Comparison of ENCODE assay signal across 19 cellular contexts in the genomic region with DNA sequence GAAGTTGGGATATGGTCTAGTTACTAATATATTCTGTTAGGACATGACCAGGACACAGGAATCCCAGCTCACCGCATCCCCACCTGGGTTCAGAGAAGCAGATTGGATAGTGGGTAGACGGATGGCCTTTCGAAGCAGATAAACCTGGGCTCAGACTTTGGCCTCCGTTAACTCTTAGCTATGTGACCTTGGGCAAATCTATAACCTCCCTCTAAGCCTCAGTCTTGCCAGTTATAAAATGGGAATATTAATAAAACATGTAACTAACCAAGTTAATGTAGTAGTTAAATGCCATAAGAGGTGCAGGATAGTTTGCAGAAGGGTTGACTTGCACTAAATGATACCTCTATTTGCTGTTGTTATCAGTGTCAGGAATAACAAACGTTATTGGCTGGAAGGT.
DNase-seq lines count a peak whose midpoint lies in the region; ATAC-seq and TF ChIP-seq lines count a peak whose summit lies in the region.
"Had no signal": no experiment of that assay in that cellular context is flagged by ENCODE, and none has a peak within 500 bp of the region (broad histone marks: within the 10 kb centered on the region; RNA-seq: fewer than 3 reads in every experiment).

No MANE protein-coding gene starts in this region.

- WGBS in ovary, 3 donors, result 78 to 83% (median 79%) methylated on average over 5 of the region's 5 CpGs

- CTCF ChIA-PET in Calu3 (lab: Charles Lee), result interaction anchor here (1.0 to 1.2 kb wide), 3 partner anchors 9 to 184 kb away, joined by 3 read pairs; no protein-coding TSS in a partner anchor
- CTCF ChIA-PET in Panc1 (lab: Charles Lee), result interaction anchor here (0.7 kb wide), 1 partner anchor 30 kb away, joined by 5 read pairs; no protein-coding TSS in a partner anchor
- CTCF ChIA-PET in WTC11 (lab: Charles Lee), result interaction anchor here (0.6 kb wide), 2 partner anchors 94 to 223 kb away, joined by 3 to 5 read pairs; no protein-coding TSS in a partner anchor

- BruUV-seq in Calu3 (replicated peaks; lab: Mats Ljungman, UMichigan) (no TSS peak), Panc1 (replicated peaks; lab: Mats Ljungman, UMichigan) (no TSS peak)

- in situ Hi-C loops in Panc1 (cut with HindIII; ENCODE audit: low pct_unique_long_range_greater_than_20kb, low sequenced_read_pairs), result no loop called here

- H3K27me3 ChIP-seq in Panc1 (ENCODE audit: control insufficient read depth, insufficient read depth, low read length) (no peaks in the 10 kb centered on the region), left lung (no peaks in the 10 kb centered on the region), skeletal muscle tissue (ENCODE audit: control insufficient read depth in 3 of 3, insufficient read depth in 3 of 3, low read length in 3 of 3) (no peaks in the 10 kb centered on the region), ovary (no peaks in the 10 kb centered on the region)
- H3K27me3 ChIP-seq: foreskin keratinocyte had no signal

- ATAC-seq in Panc1 (no peak), left lung (no peak), WTC11 (no peak)
- ATAC-seq: activated CD8-positive, alpha-beta memory T cell treated with anti-CD3 and anti-CD28 coated beads, Interleukin-2, amount 10 ng/mL, durations not matched to agents 7 days and 5 days; foreskin keratinocyte had no signal

- H3K27ac Mint-ChIP-seq in Calu3 (ENCODE audit: unreplicated experiment) (peak overlapping the region; percentile 63), WTC11 (no peak overlapping the region)
- H3K27ac Mint-ChIP-seq in activated CD4-positive, alpha-beta T cell treated with anti-CD3 and anti-CD28 coated beads, Interleukin-2, amount 10 ng/mL, durations not matched to agents 24 days and 14 days, result no peak overlapping the region
- H3K27ac Mint-ChIP-seq: activated CD8-positive, alpha-beta memory T cell treated with anti-CD3 and anti-CD28 coated beads, Interleukin-2, amount 10 ng/mL, durations not matched to agents 7 days and 5 days had no signal

- peak overlapping the region; percentile 91 for H3K27ac ChIP-seq in Panc1 (ENCODE audit: low read length)
- peak overlapping the region; percentile 42 to 66 for H3K27ac ChIP-seq in left lung
- H3K27ac ChIP-seq in skeletal muscle tissue (ENCODE audit: low read depth, low read length), result peak overlapping the region; percentile 52
- no peak overlapping the region for H3K27ac ChIP-seq in ovary
- H3K27ac ChIP-seq: foreskin keratinocyte, GM23248 had no signal

- peaks cover 31% of the 10 kb centered on the region for H3K27me3 Mint-ChIP-seq in Calu3 (ENCODE audit: unreplicated experiment)
- H3K27me3 Mint-ChIP-seq in activated CD4-positive, alpha-beta T cell treated with anti-CD3 and anti-CD28 coated beads, Interleukin-2, amount 10 ng/mL, durations not matched to agents 24 days and 14 days, result peaks cover 6% of the 10 kb centered on the region
- H3K27me3 Mint-ChIP-seq in WTC11 (ENCODE audit: low read depth), result no peaks in the 10 kb centered on the region

- TF ChIP-seq POLR2A in ovary (IDR thresholded peaks at IDR 0.05), result no peak

- H3K4me1 ChIP-seq in Panc1 (ENCODE audit: control insufficient read depth, insufficient read depth, low read length) (peaks cover 28% of the 10 kb centered on the region), left lung (peaks cover 13 to 43% of the 10 kb centered on the region in 2 donors), skeletal muscle tissue (ENCODE audit: control insufficient read depth in 3 of 3, insufficient read depth in 3 of 3, low read length in 3 of 3) (peaks cover 4 to 21% (median 10%) of the 10 kb centered on the region in 3 donors), ovary (ENCODE audit: insufficient read depth) (peaks cover 2% of the 10 kb centered on the region)
- H3K4me1 ChIP-seq: foreskin keratinocyte had no signal

- no peak for DNase-seq in Calu3
- DNase-seq in Panc1 (ENCODE audit: low read depth, low spot score), result no peak
- DNase-seq in left lung, result no peak
- DNase-seq in activated CD4-positive, alpha-beta T cell treated with anti-CD3 and anti-CD28 coated beads, Interleukin-2, amount 10 ng/mL, durations not matched to agents 24 days and 14 days, result no peak
- no peak for DNase-seq in WTC11 (ENCODE audit: low spot score)
- DNase-seq in effector CD4-positive, alpha-beta T cell, result no peak
- DNase-seq in ovary, result no peak
- DNase-seq: activated CD4-positive, alpha-beta T cell treated with anti-CD3 and anti-CD28 coated beads for 1 hour; activated CD8-positive, alpha-beta memory T cell treated with anti-CD3 and anti-CD28 coated beads, Interleukin-2, amount 10 ng/mL, durations not matched to agents 7 days and 5 days; activated effector memory CD4-positive, alpha-beta T cell treated with anti-CD3 and anti-CD28 coated beads, Interleukin-2, amount 50 U/mL, for 16 hours; central memory CD4-positive, alpha-beta T cell; effector memory CD4-positive, alpha-beta T cell; foreskin keratinocyte; substantia nigra; T1000 had no signal

- H3K4me3 ChIP-seq in Panc1 (ENCODE audit: low read depth in 2 of 2, low read length in 2 of 2) (peak overlapping the region in 1 of 2 experiments; percentile 55; a peak in 2 of 4 replicates), left lung (no peak overlapping the region), skeletal muscle tissue (ENCODE audit: low read length in 3 of 3) (peak overlapping the region; percentile 56 to 70 (median 61)), ovary (no peak overlapping the region)
- H3K4me3 ChIP-seq: GM12878, GM23248 had no signal

- no peaks in the 10 kb centered on the region for H3K9me3 Mint-ChIP-seq in Calu3 (ENCODE audit: low read depth, unreplicated experiment)
- no peaks in the 10 kb centered on the region for H3K9me3 Mint-ChIP-seq in activated CD4-positive, alpha-beta T cell treated with anti-CD3 and anti-CD28 coated beads, Interleukin-2, amount 10 ng/mL, durations not matched to agents 24 days and 14 days
- H3K9me3 Mint-ChIP-seq in WTC11, result no peaks in the 10 kb centered on the region

- H3K9ac ChIP-seq in skeletal muscle tissue (ENCODE audit: low read depth in 1 of 3, low read length in 3 of 3), result peak overlapping the region in 2 of 3 donors; percentile 55 to 70
- H3K9ac ChIP-seq: GM23248 had no signal

- POLR2A ChIA-PET in Panc1 (lab: Charles Lee), result no interaction called here
- POLR2A ChIA-PET in WTC11 (lab: Charles Lee), result no interaction called here

- H3K36me3 ChIP-seq in Panc1 (ENCODE audit: control insufficient read depth, insufficient read depth, low read length) (no peaks in the 10 kb centered on the region), left lung (no peaks in the 10 kb centered on the region), skeletal muscle tissue (ENCODE audit: control insufficient read depth in 3 of 3, insufficient read depth in 3 of 3, low read length in 3 of 3) (no peaks in the 10 kb centered on the region), ovary (no peaks in the 10 kb centered on the region)

- H3K9me3 ChIP-seq in Panc1 (ENCODE audit: control insufficient read depth, insufficient read depth, low read depth, low read length) (no peaks in the 10 kb centered on the region), left lung (no peaks in the 10 kb centered on the region), skeletal muscle tissue (ENCODE audit: control insufficient read depth in 3 of 3, low read length in 3 of 3) (no peaks in the 10 kb centered on the region), ovary (no peaks in the 10 kb centered on the region)

- TF ChIP-seq EP300 in ovary (IDR thresholded peaks at IDR 0.05), result no peak

- H3K4me3 Mint-ChIP-seq in Calu3 (ENCODE audit: low read depth, unreplicated experiment), result peak overlapping the region; percentile 65
- no peak overlapping the region for H3K4me3 Mint-ChIP-seq in activated CD4-positive, alpha-beta T cell treated with anti-CD3 and anti-CD28 coated beads, Interleukin-2, amount 10 ng/mL, durations not matched to agents 24 days and 14 days
- H3K4me3 Mint-ChIP-seq in WTC11, result no peak overlapping the region
- H3K4me3 Mint-ChIP-seq: activated CD8-positive, alpha-beta memory T cell treated with anti-CD3 and anti-CD28 coated beads, Interleukin-2, amount 10 ng/mL, durations not matched to agents 7 days and 5 days; neural crest cell had no signal

- H3K36me3 Mint-ChIP-seq in Calu3 (ENCODE audit: insufficient read depth, unreplicated experiment), result peaks cover 5% of the 10 kb centered on the region
- no peaks in the 10 kb centered on the region for H3K36me3 Mint-ChIP-seq in activated CD4-positive, alpha-beta T cell treated with anti-CD3 and anti-CD28 coated beads, Interleukin-2, amount 10 ng/mL, durations not matched to agents 24 days and 14 days (ENCODE audit: low read depth)
- H3K36me3 Mint-ChIP-seq in WTC11, result no peaks in the 10 kb centered on the region
- H3K36me3 Mint-ChIP-seq: activated CD8-positive, alpha-beta memory T cell treated with anti-CD3 and anti-CD28 coated beads, Interleukin-2, amount 10 ng/mL, durations not matched to agents 7 days and 5 days had no signal

- H3K4me1 Mint-ChIP-seq in Calu3 (ENCODE audit: low read depth, unreplicated experiment) (peaks cover 37% of the 10 kb centered on the region), WTC11 (no peaks in the 10 kb centered on the region)
- H3K4me1 Mint-ChIP-seq in activated CD4-positive, alpha-beta T cell treated with anti-CD3 and anti-CD28 coated beads, Interleukin-2, amount 10 ng/mL, durations not matched to agents 24 days and 14 days, result no peaks in the 10 kb centered on the region
- H3K4me1 Mint-ChIP-seq: activated CD8-positive, alpha-beta memory T cell treated with anti-CD3 and anti-CD28 coated beads, Interleukin-2, amount 10 ng/mL, durations not matched to agents 7 days and 5 days had no signal

- TF ChIP-seq CTCF in Calu3 (IDR thresholded peaks at IDR 0.05; ENCODE audit: unreplicated experiment) (no peak), Panc1 (IDR thresholded peaks at IDR 0.05) (no peak), left lung (IDR thresholded peaks at IDR 0.05) (no peak), WTC11 (IDR thresholded peaks at IDR 0.05) (no peak), ovary (IDR thresholded peaks at IDR 0.05) (no peak)

- intact Hi-C loops in Calu3 (cut with micrococcal nuclease; ENCODE audit: unreplicated experiment) (no loop called here), Panc1 (cut with micrococcal nuclease; ENCODE audit: unreplicated experiment) (loop anchor here (10.0 kb wide), 1 partner anchor 132 kb away; the partner anchor contains the start of gene JCAD), left lung (cut with DNase I) (loop anchor here in 1 of 2 donors (10.0 kb wide), 1 partner anchor 152 kb away; no protein-coding TSS in a partner anchor), ovary (cut with DNase I) (no loop called here)
- intact Hi-C loops in activated CD4-positive, alpha-beta T cell treated with anti-CD3 and anti-CD28 coated beads, Interleukin-2, amount 10 ng/mL, durations not matched to agents 24 days and 14 days (cut with micrococcal nuclease), result no loop called here

TF ChIP-seq in WTC11, 78 proteins besides CTCF, POLR2A, EP300 and RAD21 (continues in another document):
- TF ChIP-seq ELF4 (CRISPR knock-in tag; IDR thresholded peaks at IDR 0.05; ENCODE audit: low read depth) (no peak), MLX (CRISPR knock-in tag; IDR thresholded peaks at IDR 0.05) (no peak)

Comparison
In these comparisons a context has a peak if more than half of its experiments do, and no peak if none do; other contexts are left out.
1. H3K27ac ChIP-seq: peak in Panc1 (single experiment), left lung (2 of 2) and skeletal muscle tissue (single experiment); none in ovary (0 of 2).
2. H3K4me3 ChIP-seq: peak in skeletal muscle tissue (3 of 3); none in left lung (0 of 2) and ovary (single experiment).